Comparison of ENCODE assay signal across 21 cellular contexts in genomic region chr11:126754850-126755426, GRCh38.
A peak's percentile ranks its signal among the peaks of the same experiment; 100 is the strongest.
DNase-seq lines count a peak whose midpoint lies in the region; ATAC-seq, FAIRE-seq and TF ChIP-seq lines count a peak whose summit lies in the region.
"Had no signal": no experiment of that assay in that cellular context is flagged by ENCODE, and none has a peak within 500 bp of the region (broad histone marks: within the 10 kb centered on the region; RNA-seq: fewer than 3 reads in every experiment).

No MANE protein-coding gene starts in this region.

- peaks cover 4% of the 10 kb centered on the region for H3K27me3 Mint-ChIP-seq in glutamatergic neuron (ENCODE audit: unreplicated experiment)
- peaks cover 2% of the 10 kb centered on the region for H3K27me3 Mint-ChIP-seq in activated CD4-positive, alpha-beta T cell treated with anti-CD3 and anti-CD28 coated beads, Interleukin-2, amount 10 ng/mL, durations not matched to agents 24 days and 14 days

- peak overlapping the region; percentile 28 for H3K4me3 Mint-ChIP-seq in glutamatergic neuron (ENCODE audit: unreplicated experiment)
- no peak overlapping the region for H3K4me3 Mint-ChIP-seq in activated CD4-positive, alpha-beta T cell treated with anti-CD3 and anti-CD28 coated beads, Interleukin-2, amount 10 ng/mL, durations not matched to agents 24 days and 14 days
- H3K4me3 Mint-ChIP-seq: CD4-positive, alpha-beta memory T cell had no signal

- H3K9me3 ChIP-seq in pancreas, result no peaks in the 10 kb centered on the region

- H3K4me1 ChIP-seq in pancreas, result peaks cover 3 to 8% (median 5%) of the 10 kb centered on the region in 3 donors

- FAIRE-seq in pancreas (lab: Jason Lieb, UNC), result no peak
- FAIRE-seq: GM19239, RCC 7860 had no signal

- H3K4me1 Mint-ChIP-seq in glutamatergic neuron (ENCODE audit: low read depth, unreplicated experiment), result peaks cover 29% of the 10 kb centered on the region
- no peaks in the 10 kb centered on the region for H3K4me1 Mint-ChIP-seq in activated CD4-positive, alpha-beta T cell treated with anti-CD3 and anti-CD28 coated beads, Interleukin-2, amount 10 ng/mL, durations not matched to agents 24 days and 14 days
- H3K4me1 Mint-ChIP-seq: CD4-positive, alpha-beta memory T cell had no signal

- no peaks in the 10 kb centered on the region for H3K36me3 ChIP-seq in pancreas

- H3K9me3 Mint-ChIP-seq in glutamatergic neuron (ENCODE audit: unreplicated experiment), result peaks cover 13% of the 10 kb centered on the region
- H3K9me3 Mint-ChIP-seq in activated CD4-positive, alpha-beta T cell treated with anti-CD3 and anti-CD28 coated beads, Interleukin-2, amount 10 ng/mL, durations not matched to agents 24 days and 14 days, result no peaks in the 10 kb centered on the region

- H3K36me3 Mint-ChIP-seq in glutamatergic neuron (ENCODE audit: unreplicated experiment), result peaks cover 10% of the 10 kb centered on the region
- H3K36me3 Mint-ChIP-seq in activated CD4-positive, alpha-beta T cell treated with anti-CD3 and anti-CD28 coated beads, Interleukin-2, amount 10 ng/mL, durations not matched to agents 24 days and 14 days (ENCODE audit: low read depth), result no peaks in the 10 kb centered on the region
- H3K36me3 Mint-ChIP-seq: CD4-positive, alpha-beta memory T cell had no signal

- WGBS in pancreas, 2 donors, result 31 to 34% methylated on average over 3 of the region's 3 CpGs

- no peak overlapping the region for H3K27ac Mint-ChIP-seq in glutamatergic neuron (ENCODE audit: unreplicated experiment)
- H3K27ac Mint-ChIP-seq in activated CD4-positive, alpha-beta T cell treated with anti-CD3 and anti-CD28 coated beads, Interleukin-2, amount 10 ng/mL, durations not matched to agents 24 days and 14 days, result no peak overlapping the region
- H3K27ac Mint-ChIP-seq: CD4-positive, alpha-beta memory T cell had no signal

- peak; percentile 76 to 95 (median 86) for ATAC-seq in pancreas
- ATAC-seq: HCT116 had no signal

- H3K27me3 ChIP-seq in pancreas, result no peaks in the 10 kb centered on the region

- no peak overlapping the region for H3K27ac ChIP-seq in pancreas
- H3K27ac ChIP-seq: HL-60 had no signal

- TF ChIP-seq CTCF in glutamatergic neuron (IDR thresholded peaks at IDR 0.05; ENCODE audit: partially characterized antibody, unreplicated experiment) (no peak), pancreas (IDR thresholded peaks at IDR 0.05) (no peak)

- peak; percentile 29 for DNase-seq in NCI-H146 treated with DMSO at 0.1 percent for 48 hours (lab: John Stamatoyannopoulos, UW; ENCODE audit: unreplicated experiment)
- DNase-seq in NCI-H82 (lab: John Stamatoyannopoulos, UW), result peak; percentile 94
- no peak for DNase-seq in glutamatergic neuron
- DNase-seq in pancreas, result no peak
- DNase-seq in mesenteric fat pad (ENCODE audit: low spot score), result no peak
- no peak for DNase-seq in T-helper 9 cell
- no peak for DNase-seq in activated CD4-positive, alpha-beta T cell treated with anti-CD3 and anti-CD28 coated beads, Interleukin-2, amount 10 ng/mL, durations not matched to agents 24 days and 14 days
- DNase-seq: C1 segment of cervical spinal cord; CD4-positive, alpha-beta memory T cell; COR-L47; NCI-H1048; NCI-H187; NCI-H2081 treated with DMSO at 0.1 percent for 48 hours; NCI-H524; NCI-H774; OCI-M1; SIG-M5 had no signal

- intact Hi-C loops in pancreas (cut with DNase I), result no loop called here
- intact Hi-C loops in activated CD4-positive, alpha-beta T cell treated with anti-CD3 and anti-CD28 coated beads, Interleukin-2, amount 10 ng/mL, durations not matched to agents 24 days and 14 days (cut with micrococcal nuclease), result no loop called here

- H3K4me3 ChIP-seq in pancreas, result no peak overlapping the region

Comparison
In these comparisons a context has a peak if more than half of its experiments do, and no peak if none do; other contexts are left out.
1. DNase-seq: peak in NCI-H146 treated with DMSO at 0.1 percent for 48 hours (single experiment) and NCI-H82 (single experiment); none in glutamatergic neuron (single experiment), pancreas (0 of 6), mesenteric fat pad (single experiment), T-helper 9 cell (single experiment) and activated CD4-positive, alpha-beta T cell treated with anti-CD3 and anti-CD28 coated beads, Interleukin-2, amount 10 ng/mL, durations not matched to agents 24 days and 14 days (single experiment).